ENCODE assay signal across 25 cellular contexts in the genomic region with DNA sequence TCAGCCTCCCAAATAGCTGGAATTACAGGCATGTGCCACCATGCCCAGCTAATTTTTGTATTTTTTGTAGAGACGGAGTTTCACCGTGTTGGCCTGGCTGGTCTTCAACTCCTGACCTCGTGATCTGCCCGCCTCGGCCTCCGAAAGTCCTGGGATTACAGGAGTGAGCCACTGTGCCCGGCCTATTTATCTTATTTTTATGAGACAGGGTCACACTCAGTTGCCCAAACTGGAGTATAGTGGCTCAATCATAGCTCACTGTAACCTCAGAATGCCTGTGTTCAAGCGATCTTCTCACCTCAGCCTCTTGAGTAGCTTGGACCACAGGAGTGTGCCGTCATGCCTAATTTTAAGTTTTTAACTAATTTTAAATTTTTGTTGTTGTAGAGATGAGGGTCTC.
"Had no signal": no experiment of that assay in that cellular context is flagged by ENCODE, and none has a peak within 500 bp of the region (broad histone marks: within the 10 kb centered on the region; RNA-seq: fewer than 3 reads in every experiment).

No MANE protein-coding gene starts in this region.

- ATAC-seq: left cardiac atrium; left lung; lower lobe of right lung; natural killer cell treated with Interleukin-12 subunit alpha and Interleukin-12 subunit beta and Interleukin-15 and Interleukin-18, amount 100 ng/mL, for 72 hours; sciatic nerve; stimulated activated naive B cell treated with anti-CD40 and anti-IgM and Interleukin-4, amounts not matched to agents 10 μg/mL and 1 μg/mL and 100 μg/mL, for 72 hours; stimulated activated naive CD8-positive, alpha-beta T cell treated with anti-CD3 and anti-CD28 coated beads, Interleukin-15, Interleukin-2, amounts not matched to agents 100 U/mL and 50 U/mL, for 24 hours; upper lobe of right lung had no signal

- DNase-seq: hippocampal formation; kidney glomerular epithelial cell; left cardiac atrium; left lung; lower lobe of right lung; mammary epithelial cell; mesenchymal stem cell; naive B cell; ovary; retina; right cardiac atrium; stimulated activated CD4-positive, alpha-beta T cell treated with anti-CD3 and anti-CD28 coated beads, Interleukin-12 subunit alpha, Interleukin-12 subunit beta, amount 100 ng/mL, for 4 hours; stimulated activated CD4-positive, alpha-beta T cell treated with anti-CD3 and anti-CD28 coated beads, Interleukin-15, amount 100 ng/mL, for 24 hours; stimulated activated CD4-positive, alpha-beta T cell treated with anti-CD3 and anti-CD28 coated beads, Interleukin-2, amount 100 ng/mL, for 24 hours; stimulated activated CD4-positive, alpha-beta T cell treated with anti-CD3 and anti-CD28 coated beads, Interleukin-4, amount 100 ng/mL, for 1 hour; stimulated activated naive B cell treated with anti-CD40 and anti-IgM and Interleukin-4, amounts not matched to agents 10 μg/mL and 1 μg/mL and 100 μg/mL, for 72 hours; stimulated activated naive CD8-positive, alpha-beta T cell treated with anti-CD3 and anti-CD28 coated beads, Interleukin-15, Interleukin-2, amounts not matched to agents 100 U/mL and 50 U/mL, for 24 hours; stomach; testis; thyroid gland; transverse colon; upper lobe of right lung had no signal

- H3K4me3 ChIP-seq: left lung, lower lobe of right lung, ovary, skin epidermis, stomach, testis, thyroid gland, transverse colon, upper lobe of right lung had no signal

- H3K36me3 ChIP-seq: left lung, lower lobe of right lung, ovary, stomach, thyroid gland, transverse colon, upper lobe of right lung had no signal

- H3K4me1 ChIP-seq: testis had no signal

- H3K27me3 ChIP-seq: left lung, ovary, stomach, testis, thyroid gland, transverse colon, upper lobe of right lung had no signal

- H3K27ac ChIP-seq: left lung, lower lobe of right lung, ovary, skin epidermis, stomach, testis, thyroid gland, transverse colon, upper lobe of right lung had no signal

- H3K9me3 ChIP-seq: left lung, lower lobe of right lung, ovary, stomach, testis, thyroid gland, transverse colon, upper lobe of right lung had no signal
